ENCODE assay signal across 19 cellular contexts in the genomic region with DNA sequence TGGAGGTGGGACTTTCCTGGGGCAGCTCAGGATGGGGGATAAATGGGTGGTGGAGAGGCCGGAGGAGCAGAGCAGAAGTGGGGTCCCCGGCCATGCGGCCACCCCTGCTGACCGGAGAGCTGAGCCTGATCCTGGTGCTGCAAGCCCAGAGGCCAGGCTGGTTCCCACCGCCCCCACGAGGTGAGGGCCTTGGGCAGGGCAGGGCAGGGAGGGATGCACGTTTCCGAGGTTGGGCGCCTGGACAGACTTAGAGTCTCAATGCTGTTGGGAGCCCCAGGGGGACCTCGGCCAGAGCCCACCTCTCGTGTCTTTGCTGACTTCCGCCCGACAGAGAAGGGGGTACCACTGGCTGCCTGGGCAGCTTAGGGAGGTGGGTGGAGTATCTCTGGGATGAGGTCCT. TPM values are rescaled to one million over a fixed set of nuclear protein-coding genes. Genes with fewer than 3 reads are reported as not detected.
DNase-seq lines count a peak whose midpoint lies in the region; ATAC-seq and TF ChIP-seq lines count a peak whose summit lies in the region.
"Had no signal": no experiment of that assay in that cellular context is flagged by ENCODE, and none has a peak within 500 bp of the region (broad histone marks: within the 10 kb centered on the region; RNA-seq: fewer than 3 reads in every experiment).

No MANE protein-coding gene starts in this region.

- H3K36me3 ChIP-seq in H7 (replicated peaks; ENCODE audit: control insufficient read depth, insufficient read depth, low read length) (no peaks in the 10 kb centered on the region), upper lobe of right lung (no peaks in the 10 kb centered on the region), mucosa of descending colon (ENCODE audit: low read depth) (no peaks in the 10 kb centered on the region)

- DNase-seq in H7 (peak; percentile 39), left lobe of liver (ENCODE audit: low spot score) (peak; percentile 34), posterior vena cava (ENCODE audit: low spot score) (peak; percentile 73), upper lobe of right lung (peak; percentile 62), NCI-H69 (lab: John Stamatoyannopoulos, UW) (no peak), mucosa of descending colon (no peak), GM10266 (ENCODE audit: extremely low spot score) (no peak)
- DNase-seq: C1 segment of cervical spinal cord; CD4-positive, alpha-beta memory T cell; DMS 273 treated with DMSO at 0.1 percent for 48 hours; DMS79; EL; GDM1; HCEC 1CT had no signal

- intact Hi-C loops in posterior vena cava (cut with DNase I) (no loop called here), upper lobe of right lung (cut with DNase I) (no loop called here), mucosa of descending colon (cut with DNase I, micrococcal nuclease) (no loop called here)

- H3K27me3 ChIP-seq in H7 (ENCODE audit: control insufficient read depth, insufficient read depth, low read length) (no peaks in the 10 kb centered on the region), upper lobe of right lung (no peaks in the 10 kb centered on the region)

- ATAC-seq in left lobe of liver (no peak), upper lobe of right lung (no peak), mucosa of descending colon (no peak)
- ATAC-seq in activated CD4-positive, CD25-positive, alpha-beta regulatory T cell treated with anti-CD3 and anti-CD28 coated beads, Interleukin-2, amount 50 U/mL, for 24 hours = no peak
- ATAC-seq: GM23338 had no signal

- H3K4me3 ChIP-seq in H7 (ENCODE audit: insufficient read depth, low read depth, low read length) (no peak overlapping the region), upper lobe of right lung (no peak overlapping the region), mucosa of descending colon (no peak overlapping the region)
- H3K4me3 ChIP-seq: GM23338 had no signal

- H3K9me3 ChIP-seq in upper lobe of right lung = no peaks in the 10 kb centered on the region
- no peaks in the 10 kb centered on the region for H3K9me3 ChIP-seq in mucosa of descending colon

- no peaks in the 10 kb centered on the region for H3K4me1 ChIP-seq in upper lobe of right lung
- no peaks in the 10 kb centered on the region for H3K4me1 ChIP-seq in mucosa of descending colon (ENCODE audit: low read depth)

- TF ChIP-seq CTCF in upper lobe of right lung (IDR thresholded peaks at IDR 0.05) = no peak
- no peak for TF ChIP-seq CTCF in mucosa of descending colon (IDR thresholded peaks at IDR 0.05)
- no peak for TF ChIP-seq CTCF in GM10266 (IDR thresholded peaks at IDR 0.05; ENCODE audit: control insufficient read depth, insufficient read depth, low read depth, missing control alignments)

- no peak overlapping the region for H3K27ac ChIP-seq in upper lobe of right lung

RNA-seq across cellular contexts. Expression of gene OBP2A, which starts 5.5 kb away (rescaled TPM):
- total RNA-seq in H7 (2014; rRNA removed; shearing (Covaris generic)) = not detected in 2 replicates
- total RNA-seq in left lobe of liver (not detected), posterior vena cava (not detected), upper lobe of right lung (not detected), mucosa of descending colon (not detected)
- total RNA-seq: A172; A673; B cell; CD4-positive, alpha-beta memory T cell; GM23338 had no signal

RNA-seq across cellular contexts. Expression of gene PAEP, which starts 10.1 kb away (rescaled TPM):
- not detected in 2 replicates for total RNA-seq in H7 (2014; rRNA removed; shearing (Covaris generic))
- total RNA-seq in left lobe of liver (not detected), posterior vena cava (not detected), upper lobe of right lung (not detected), mucosa of descending colon (not detected)
- total RNA-seq: A172; A673; B cell; CD4-positive, alpha-beta memory T cell; GM23338 had no signal

RNA-seq across cellular contexts. Expression of gene LCN1, which starts 30.2 kb away (rescaled TPM):
- not detected in 2 replicates for total RNA-seq in H7 (2014; rRNA removed; shearing (Covaris generic))
- total RNA-seq in left lobe of liver = not detected
- 1 to 10 TPM in 1 of 2 donors, not detected in 1; 2.4 TPM for total RNA-seq in posterior vena cava
- total RNA-seq in upper lobe of right lung = not detected
- not detected for total RNA-seq in mucosa of descending colon
- total RNA-seq: A673; B cell; CD4-positive, alpha-beta memory T cell; GM23338 had no signal

RNA-seq across cellular contexts. Expression of gene MRPS2, which starts 51.0 kb away (rescaled TPM):
- 115 and 121 TPM in 2 replicates for total RNA-seq in H7 (2014; rRNA removed; shearing (Covaris generic))
- total RNA-seq in left lobe of liver (30.7 TPM), posterior vena cava (10 to 100 TPM; 15.9 to 16.3 TPM), upper lobe of right lung (23.0 TPM), mucosa of descending colon (10 to 100 TPM; 27.3 to 36.0 (median 28.2) TPM)

Comparison
In these comparisons a context has a peak if more than half of its experiments do, and no peak if none do; other contexts are left out.
1. DNase-seq: peak in H7 (single experiment), left lobe of liver (single experiment), posterior vena cava (single experiment) and upper lobe of right lung (single experiment); none in NCI-H69 (single experiment), mucosa of descending colon (0 of 3) and GM10266 (single experiment).